1 cellular context compared by ENCODE assay signal in genomic region chr1:93614550-93615200, GRCh38.
TF ChIP-seq lines count a peak whose summit lies in the region.

No MANE protein-coding gene starts in this region.

TF ChIP-seq in HepG2, 621 proteins besides CTCF, POLR2A, EP300 and RAD21 (continued from another document and continues in another):
- TF ChIP-seq HNF4G (IDR thresholded peaks at IDR 0.05; ENCODE audit: borderline replicate concordance, low read depth, low read length) (no peak; the same call in 1 of the 2 replicates), HNF4G (CRISPR knock-in tag; IDR thresholded peaks at IDR 0.05; ENCODE audit: borderline replicate concordance, low read depth) (no peak), FOXO4 (CRISPR knock-in tag; conservative IDR thresholded peaks at IDR 0.05) (0 out of 2 replicates have a peak, but pooled peaks have one; percentile 88), ETV5 (CRISPR knock-in tag; IDR thresholded peaks at IDR 0.05; ENCODE audit: borderline replicate concordance) (peak; percentile 40; the same call in 1 of the 2 replicates), ZSCAN20 (CRISPR knock-in tag; IDR thresholded peaks at IDR 0.05; ENCODE audit: borderline replicate concordance) (no peak), ZNF710 (CRISPR knock-in tag; IDR thresholded peaks at IDR 0.05; ENCODE audit: borderline replicate concordance) (peak; percentile 3; the same call in 1 of the 2 replicates), ZNF761 (CRISPR knock-in tag; conservative IDR thresholded peaks at IDR 0.05) (no peak), ATAD3A (CRISPR knock-in tag; IDR thresholded peaks at IDR 0.05) (no peak), NKX3-1 (CRISPR knock-in tag; IDR thresholded peaks at IDR 0.05) (no peak), CEBPG (CRISPR knock-in tag; IDR thresholded peaks at IDR 0.05) (peak; percentile 41; the same call in 1 of the 2 replicates), FOSL1 (CRISPR knock-in tag; IDR thresholded peaks at IDR 0.05; ENCODE audit: borderline replicate concordance) (0 out of 2 replicates have a peak, but pooled peaks have one; percentile 37), TFAP4 (IDR thresholded peaks at IDR 0.05; ENCODE audit: borderline replicate concordance, low read depth) (peak; percentile 18; the same call in 1 of the 2 replicates), ZNF629 (CRISPR knock-in tag; conservative IDR thresholded peaks at IDR 0.05) (peak; percentile 27; the same call in 1 of the 2 replicates), ZNF782 (CRISPR knock-in tag; IDR thresholded peaks at IDR 0.05; ENCODE audit: borderline replicate concordance) (no peak), NFE2 (CRISPR knock-in tag; IDR thresholded peaks at IDR 0.05) (no peak), MIXL1 (CRISPR knock-in tag; IDR thresholded peaks at IDR 0.05) (peak; percentile 58; the same call in 1 of the 2 replicates), DPF2 (CRISPR knock-in tag; IDR thresholded peaks at IDR 0.05; ENCODE audit: borderline replicate concordance, low read depth) (peak; percentile 35; the same call in 1 of the 2 replicates), SAP130 (CRISPR knock-in tag; IDR thresholded peaks at IDR 0.05; ENCODE audit: low read depth) (peak; percentile 5; the same call in 1 of the 2 replicates), FOXA1 (IDR thresholded peaks at IDR 0.05) (no peak), FOXA1 (CRISPR knock-in tag; IDR thresholded peaks at IDR 0.05) (peak; percentile 44; the same call in 1 of the 2 replicates), CSRNP2 (CRISPR knock-in tag; conservative IDR thresholded peaks at IDR 0.05; ENCODE audit: low read depth) (no peak), SP140L (CRISPR knock-in tag; IDR thresholded peaks at IDR 0.05; ENCODE audit: borderline replicate concordance) (no peak), TBX2 (CRISPR knock-in tag; IDR thresholded peaks at IDR 0.05; ENCODE audit: borderline replicate concordance) (peak; percentile 31; the same call in 1 of the 2 replicates), HMGXB4 (CRISPR knock-in tag; IDR thresholded peaks at IDR 0.05; ENCODE audit: borderline replicate concordance in 1 of 2, low read depth in 1 of 2) (0 out of 4 replicates have a peak, but pooled peaks of 1 of the 2 experiments have one; percentile 5), MTF2 (CRISPR knock-in tag; IDR thresholded peaks at IDR 0.05; ENCODE audit: borderline replicate concordance) (peak; percentile 57; the same call in 1 of the 2 replicates), ZMYM4 (CRISPR knock-in tag; IDR thresholded peaks at IDR 0.05) (0 out of 2 replicates have a peak, but pooled peaks have one; percentile 11), MXI1 (IDR thresholded peaks at IDR 0.05; ENCODE audit: borderline replicate concordance, low read depth, low read length) (no peak), ZEB1 (IDR thresholded peaks at IDR 0.05; ENCODE audit: insufficient replicate concordance, low read depth) (peak; percentile 5), HDAC6 (IDR thresholded peaks at IDR 0.05; ENCODE audit: low read depth, low read length) (no peak), FOXP4 (CRISPR knock-in tag; IDR thresholded peaks at IDR 0.05) (peak; percentile 54; the same call in 1 of the 2 replicates), GTF2F1 (IDR thresholded peaks at IDR 0.05; ENCODE audit: low read length) (no peak), ZBTB37 (CRISPR knock-in tag; IDR thresholded peaks at IDR 0.05) (peak; percentile 66; the same call in 1 of the 2 replicates), CREM (IDR thresholded peaks at IDR 0.05) (peak; percentile 3; the same call in 1 of the 2 replicates), CREM (CRISPR knock-in tag; IDR thresholded peaks at IDR 0.05) (no peak), ZNF317 (CRISPR knock-in tag; IDR thresholded peaks at IDR 0.05) (no peak), ZNF615 (CRISPR knock-in tag; IDR thresholded peaks at IDR 0.05; ENCODE audit: borderline replicate concordance) (0 out of 2 replicates have a peak, but pooled peaks have one; percentile 35), ZNF709 (CRISPR knock-in tag; IDR thresholded peaks at IDR 0.05) (no peak), ZNF609 (CRISPR knock-in tag; IDR thresholded peaks at IDR 0.05; ENCODE audit: borderline replicate concordance) (0 out of 2 replicates have a peak, but pooled peaks have one; percentile 9), SNAI1 (CRISPR knock-in tag; IDR thresholded peaks at IDR 0.05; ENCODE audit: borderline replicate concordance) (no peak), NFKB2 (CRISPR knock-in tag; IDR thresholded peaks at IDR 0.05; ENCODE audit: borderline replicate concordance) (no peak), MAX (IDR thresholded peaks at IDR 0.05) (no peak), ZBTB20 (CRISPR knock-in tag; IDR thresholded peaks at IDR 0.05; ENCODE audit: borderline replicate concordance, low read depth) (0 out of 2 replicates have a peak, but pooled peaks have one; percentile 55), PCBP1 (IDR thresholded peaks at IDR 0.05; ENCODE audit: borderline replicate concordance, low read depth, low read length) (no peak), ZNF451 (CRISPR knock-in tag; IDR thresholded peaks at IDR 0.05) (no peak)
